In the genomic region with DNA sequence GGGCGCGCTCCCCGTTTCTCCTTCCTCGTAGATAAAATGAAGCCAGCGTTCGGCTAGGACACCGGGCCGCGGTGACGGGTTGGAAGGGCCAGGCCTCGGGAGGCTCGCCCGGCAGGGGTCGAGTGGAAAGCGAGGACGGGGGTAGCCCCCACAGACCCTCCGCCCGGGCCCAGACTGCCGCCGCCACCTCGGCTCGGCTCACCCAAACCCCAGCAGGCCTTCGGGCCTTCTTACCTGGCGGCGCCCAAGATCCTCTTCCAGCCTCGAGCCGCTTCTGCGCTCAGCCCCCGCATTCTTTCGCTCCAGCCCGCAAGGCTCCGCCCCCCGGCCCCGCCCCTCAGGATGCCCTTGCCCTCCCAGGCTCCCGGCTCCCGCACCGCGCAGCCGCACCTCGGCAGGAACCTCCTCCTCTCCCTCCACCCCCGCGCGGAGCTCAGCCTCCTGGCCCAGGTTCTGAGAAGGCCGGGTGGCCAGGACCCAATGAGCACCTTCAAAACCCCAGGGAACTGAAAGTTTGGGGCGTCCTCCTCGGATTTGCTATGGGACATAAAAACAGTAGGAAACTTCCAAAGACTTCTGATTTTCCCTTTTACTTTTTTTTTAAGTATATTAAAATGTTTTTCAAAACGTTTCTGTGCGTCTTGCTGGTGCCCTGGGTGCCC, we compare ENCODE assay signal across 8 cellular contexts. TPM values are rescaled to one million over a fixed set of nuclear protein-coding genes. Genes with fewer than 3 reads are reported as not detected.
DNase-seq lines count a peak whose midpoint lies in the region; ATAC-seq, FAIRE-seq and TF ChIP-seq lines count a peak whose summit lies in the region.

Gene CD59 (minus strand): TSS at position 276 of the 662 bp plus-strand sequence. CDS start 13,978 bp downstream, outside the sequence.

- TF ChIP-seq CTCF in heart left ventricle (IDR thresholded peaks at IDR 0.05): peak in 1 of 12 donors; percentile 19
- peak; percentile 14 for TF ChIP-seq CTCF in type B pancreatic cell (conservative IDR thresholded peaks at IDR 0.05)

- no peaks in the 10 kb centered on the region for H3K9me3 ChIP-seq in heart left ventricle

- peak within 1 kb of the TSS; percentile 75 to 98 (median 92) for H3K4me3 ChIP-seq in heart left ventricle

- DNase-seq in GM12892 (ENCODE audit: insufficient read length): peak; percentile 69
- DNase-seq in NCI-H1417 treated with DMSO at 0.1 percent for 48 hours (lab: John Stamatoyannopoulos, UW): peak; percentile 68
- DNase-seq in amniotic epithelial cell (ENCODE audit: low read depth): peak; percentile 87
- peak; percentile 98 for DNase-seq in heart left ventricle
- DNase-seq in posterior cingulate gyrus: peak; percentile 85 to 99 (median 94)
- peak; percentile 93 for DNase-seq in type B pancreatic cell (ENCODE audit: extremely low spot score, unreplicated experiment)

- H3K4me1 ChIP-seq in heart left ventricle: peaks cover 4 to 51% (median 41%) of the 10 kb centered on the region in 12 donors

- WGBS in heart left ventricle, 4 donors: 1 to 2% (median 1%) methylated on average over 19 to 48 of the region's 48 CpGs

- peaks cover 0 to 18% (median 11%) of the 10 kb centered on the region in 9 donors for H3K36me3 ChIP-seq in heart left ventricle

- no peaks in the 10 kb centered on the region for H3K27me3 ChIP-seq in heart left ventricle

- no peaks in the 10 kb centered on the region for H3K9me3 Mint-ChIP-seq in T-helper 1 cell treated with Interleukin-12 subunit alpha and Interleukin-12 subunit beta and Interleukin-4 antibody, amounts not matched to agents 30 μg/mL and 1 μg/mL, for 36 hours
- no peaks in the 10 kb centered on the region for H3K9me3 Mint-ChIP-seq in type B pancreatic cell

- intact Hi-C loops in heart left ventricle (cut with DNase I): loop anchor here in 8 of 10 donors (1.0 to 5.0 kb wide), 6 partner anchors 34 to 479 kb away; partner anchors contain the start of genes C11orf91 (in 5 of the 8) and HIPK3 (in 2 of the 8)
- intact Hi-C loops in posterior cingulate gyrus (cut with DNase I): loop anchor here (5.0 kb wide), 2 partner anchors 34 to 36 kb away; partner anchors contain the start of genes C11orf91 and FBXO3

- peaks cover 33% of the 10 kb centered on the region for H3K4me1 Mint-ChIP-seq in T-helper 1 cell treated with Interleukin-12 subunit alpha and Interleukin-12 subunit beta and Interleukin-4 antibody, amounts not matched to agents 30 μg/mL and 1 μg/mL, for 36 hours (ENCODE audit: low read depth)
- H3K4me1 Mint-ChIP-seq in type B pancreatic cell (ENCODE audit: unreplicated experiment): peaks cover 34% of the 10 kb centered on the region

- peak; percentile 96 for FAIRE-seq in GM12892 (lab: Jason Lieb, UNC)

- TF ChIP-seq POLR2A in GM12892 (IDR thresholded peaks at IDR 0.05; ENCODE audit: low read depth, low read length) (peak; percentile 80), heart left ventricle (IDR thresholded peaks at IDR 0.05) (peak; percentile 80 to 98)

- H3K36me3 Mint-ChIP-seq in T-helper 1 cell treated with Interleukin-12 subunit alpha and Interleukin-12 subunit beta and Interleukin-4 antibody, amounts not matched to agents 30 μg/mL and 1 μg/mL, for 36 hours (ENCODE audit: low read depth): peaks cover 24% of the 10 kb centered on the region
- peaks cover 19% of the 10 kb centered on the region for H3K36me3 Mint-ChIP-seq in type B pancreatic cell

- peak within 1 kb of the TSS; percentile 93 to 100 (median 98) for H3K27ac ChIP-seq in heart left ventricle

- peak within 1 kb of the TSS; percentile 90 for H3K4me3 Mint-ChIP-seq in T-helper 1 cell treated with Interleukin-12 subunit alpha and Interleukin-12 subunit beta and Interleukin-4 antibody, amounts not matched to agents 30 μg/mL and 1 μg/mL, for 36 hours
- H3K4me3 Mint-ChIP-seq in type B pancreatic cell: peak within 1 kb of the TSS; percentile 94

- peaks cover 6% of the 10 kb centered on the region for H3K27me3 Mint-ChIP-seq in T-helper 1 cell treated with Interleukin-12 subunit alpha and Interleukin-12 subunit beta and Interleukin-4 antibody, amounts not matched to agents 30 μg/mL and 1 μg/mL, for 36 hours (ENCODE audit: low read depth)
- peaks cover 5% of the 10 kb centered on the region for H3K27me3 Mint-ChIP-seq in type B pancreatic cell

- ATAC-seq in HG02763 (IDR thresholded peaks at IDR 0.05; ENCODE audit: unreplicated experiment) (peak; percentile 63), heart left ventricle (peak; percentile 94 to 96 (median 96))

- H3K27ac Mint-ChIP-seq in T-helper 1 cell treated with Interleukin-12 subunit alpha and Interleukin-12 subunit beta and Interleukin-4 antibody, amounts not matched to agents 30 μg/mL and 1 μg/mL, for 36 hours: peak within 1 kb of the TSS; percentile 88
- peak within 1 kb of the TSS; percentile 91 for H3K27ac Mint-ChIP-seq in type B pancreatic cell

RNA-seq across cellular contexts. Expression of gene CD59, which starts in this region (rescaled TPM):
- 175 TPM for polyA plus RNA-seq in GM12892 (2012; ENCODE audit: missing spikeins)
- 1,000 to 10,000 TPM in 3 of 9 donors, 100 to 1,000 TPM in 6; 588 to 1,434 (median 930) TPM for total RNA-seq in heart left ventricle
- polyA plus RNA-seq in heart left ventricle: 1,000 to 10,000 TPM in 1 of 2 donors, 100 to 1,000 TPM in 1; 133 to 1,175 TPM
- 204 and 292 TPM in 2 replicates for total RNA-seq in type B pancreatic cell (ENCODE audit: low replicate concordance)

Comparison
In these comparisons a context has a peak if more than half of its experiments do, and no peak if none do; other contexts are left out.
1. Peak in every context shown above with its lines: DNase-seq, ATAC-seq, H3K4me3 ChIP-seq and H3K27ac ChIP-seq.